ENCODE assay signal across 22 cellular contexts in genomic region chr2:32402087-32402486, GRCh38. TPM values are rescaled to one million over a fixed set of nuclear protein-coding genes. Genes with fewer than 3 reads are reported as not detected.
DNase-seq lines count a peak whose midpoint lies in the region; ATAC-seq and TF ChIP-seq lines count a peak whose summit lies in the region.
"Had no signal": no experiment of that assay in that cellular context is flagged by ENCODE, and none has a peak within 500 bp of the region (broad histone marks: within the 10 kb centered on the region; RNA-seq: fewer than 3 reads in every experiment).

No MANE protein-coding gene starts in this region.

- peaks cover 0 to 2% of the 10 kb centered on the region in 2 donors for H3K36me3 ChIP-seq in aorta (ENCODE audit: control insufficient read depth in 1 of 2, insufficient read depth in 2 of 2, low read length in 1 of 2)

- no peak overlapping the region for H3K4me3 ChIP-seq in aorta (ENCODE audit: low read length in 2 of 2)
- H3K4me3 ChIP-seq: BLaER1 treated with 17β-estradiol and CSF1 and Interleukin-3, amounts not matched to agents 10 nM and 100 nM; gastroesophageal sphincter; HAP-1; SK-N-MC; upper lobe of left lung had no signal

- peaks cover 0 to 14% of the 10 kb centered on the region in 2 donors for H3K36me3 Mint-ChIP-seq in activated T-cell treated with anti-CD3 and anti-CD28 coated beads, Interleukin-2, amount 50 U/mL, for 72 hours (ENCODE audit: insufficient read depth in 2 of 2)
- peaks cover 14% of the 10 kb centered on the region for H3K36me3 Mint-ChIP-seq in HFFc6 (ENCODE audit: low read depth)
- H3K36me3 Mint-ChIP-seq in brain, result peaks cover 50% of the 10 kb centered on the region
- peaks cover 14 to 25% of the 10 kb centered on the region in 2 donors for H3K36me3 Mint-ChIP-seq in stimulated activated naive B cell treated with anti-CD40 and anti-IgM and Interleukin-4, amounts not matched to agents 10 μg/mL and 1 μg/mL and 100 μg/mL, for 72 hours

- no peak overlapping the region for H3K27ac ChIP-seq in aorta (ENCODE audit: low read depth in 1 of 2, low read length in 2 of 2)
- H3K27ac ChIP-seq: BLaER1 treated with 17β-estradiol and CSF1 and Interleukin-3, amounts not matched to agents 10 nM and 100 nM; gastroesophageal sphincter; HL-60; SK-N-MC; upper lobe of left lung had no signal

- H3K27me3 ChIP-seq in aorta (ENCODE audit: control insufficient read depth in 1 of 2, insufficient read depth in 2 of 2, low read length in 1 of 2), result no peaks in the 10 kb centered on the region
- H3K27me3 ChIP-seq: BLaER1 treated with 17β-estradiol and CSF1 and Interleukin-3, amounts not matched to agents 10 nM and 100 nM; gastroesophageal sphincter; upper lobe of left lung had no signal

- no peaks in the 10 kb centered on the region for H3K9me3 ChIP-seq in aorta (ENCODE audit: control insufficient read depth, low read length)
- H3K9me3 ChIP-seq: BLaER1 treated with 17β-estradiol and CSF1 and Interleukin-3, amounts not matched to agents 10 nM and 100 nM; gastroesophageal sphincter; HAP-1; upper lobe of left lung had no signal

- no peak for ATAC-seq in activated T-cell treated with anti-CD3 and anti-CD28 coated beads, Interleukin-2, amount 50 U/mL, for 72 hours (replicated peaks in 1 of 2)
- ATAC-seq in stimulated activated naive B cell treated with anti-CD40 and anti-IgM and Interleukin-4, amounts not matched to agents 10 μg/mL and 1 μg/mL and 100 μg/mL, for 72 hours (replicated peaks), result peak; percentile 68 to 72
- ATAC-seq in HG03565 (IDR thresholded peaks at IDR 0.05; ENCODE audit: unreplicated experiment), result no peak
- ATAC-seq in aorta (ENCODE audit: low FRiP score), result no peak
- ATAC-seq: gastroesophageal sphincter, left ventricle myocardium superior had no signal

- peaks cover 19% of the 10 kb centered on the region for H3K4me1 Mint-ChIP-seq in activated T-cell treated with anti-CD3 and anti-CD28 coated beads, Interleukin-2, amount 50 U/mL, for 72 hours (ENCODE audit: low read depth)
- H3K4me1 Mint-ChIP-seq in HFFc6 (ENCODE audit: low read depth) (no peaks in the 10 kb centered on the region), brain (no peaks in the 10 kb centered on the region)
- peaks cover 5 to 20% of the 10 kb centered on the region in 2 donors for H3K4me1 Mint-ChIP-seq in stimulated activated naive B cell treated with anti-CD40 and anti-IgM and Interleukin-4, amounts not matched to agents 10 μg/mL and 1 μg/mL and 100 μg/mL, for 72 hours

- DNase-seq in activated T-cell treated with anti-CD3 and anti-CD28 coated beads, Interleukin-2, amount 50 U/mL, for 72 hours, result no peak
- DNase-seq in activated T-cell treated with anti-CD3 and anti-CD28 coated beads for 4 hours (no peak), HFFc6 (no peak), RPMI8226 (no peak), aorta (no peak)
- no peak for DNase-seq in stimulated activated naive B cell treated with anti-CD40 and anti-IgM and Interleukin-4, amounts not matched to agents 10 μg/mL and 1 μg/mL and 100 μg/mL, for 72 hours
- DNase-seq: activated CD4-positive, alpha-beta T cell treated with anti-CD3 and anti-CD28 coated beads for 4 hours; activated CD8-positive, alpha-beta memory T cell treated with anti-CD3 and anti-CD28 coated beads, Interleukin-2, amount 50 U/mL, for 4 hours; activated naive CD4-positive, alpha-beta T cell; left ventricle myocardium superior; NCI-H1105; NCI-H2081; NCI-H446; stimulated activated CD4-positive, alpha-beta T cell treated with anti-CD3 and anti-CD28 coated beads, Interleukin-15, amount 100 ng/mL, for 24 hours; upper lobe of left lung had no signal

- no peaks in the 10 kb centered on the region for H3K4me1 ChIP-seq in aorta (ENCODE audit: control insufficient read depth in 1 of 2, insufficient read depth in 2 of 2, low read length in 2 of 2)
- H3K4me1 ChIP-seq: gastroesophageal sphincter, HAP-1, upper lobe of left lung had no signal

- H3K4me3 Mint-ChIP-seq in activated T-cell treated with anti-CD3 and anti-CD28 coated beads, Interleukin-2, amount 50 U/mL, for 72 hours, result peak overlapping the region in 1 of 2 donors; percentile 9
- no peak overlapping the region for H3K4me3 Mint-ChIP-seq in HFFc6
- no peak overlapping the region for H3K4me3 Mint-ChIP-seq in brain
- peak overlapping the region; percentile 51 to 54 for H3K4me3 Mint-ChIP-seq in stimulated activated naive B cell treated with anti-CD40 and anti-IgM and Interleukin-4, amounts not matched to agents 10 μg/mL and 1 μg/mL and 100 μg/mL, for 72 hours

- peak overlapping the region; percentile 91 for H3K27ac Mint-ChIP-seq in activated T-cell treated with anti-CD3 and anti-CD28 coated beads, Interleukin-2, amount 50 U/mL, for 72 hours
- H3K27ac Mint-ChIP-seq in HFFc6 (peak overlapping the region; percentile 2; the same call in 1 of the 2 replicates), brain (peak overlapping the region in 3 of 5 experiments; percentile 17 to 73 (median 39))
- peak overlapping the region; percentile 81 for H3K27ac Mint-ChIP-seq in stimulated activated naive B cell treated with anti-CD40 and anti-IgM and Interleukin-4, amounts not matched to agents 10 μg/mL and 1 μg/mL and 100 μg/mL, for 72 hours

- intact Hi-C loops in aorta (cut with DNase I), result no loop called here

- TF ChIP-seq CTCF in HFFc6 (IDR thresholded peaks at IDR 0.05) (no peak), brain (conservative IDR thresholded peaks at IDR 0.05) (no peak)

- H3K27me3 Mint-ChIP-seq in activated T-cell treated with anti-CD3 and anti-CD28 coated beads, Interleukin-2, amount 50 U/mL, for 72 hours (ENCODE audit: low read depth), result no peaks in the 10 kb centered on the region
- H3K27me3 Mint-ChIP-seq in HFFc6 (ENCODE audit: insufficient read depth), result no peaks in the 10 kb centered on the region
- H3K27me3 Mint-ChIP-seq in brain, result no peaks in the 10 kb centered on the region
- H3K27me3 Mint-ChIP-seq in stimulated activated naive B cell treated with anti-CD40 and anti-IgM and Interleukin-4, amounts not matched to agents 10 μg/mL and 1 μg/mL and 100 μg/mL, for 72 hours, result no peaks in the 10 kb centered on the region

- no peaks in the 10 kb centered on the region for H3K9me3 Mint-ChIP-seq in activated T-cell treated with anti-CD3 and anti-CD28 coated beads, Interleukin-2, amount 50 U/mL, for 72 hours
- H3K9me3 Mint-ChIP-seq in HFFc6, result no peaks in the 10 kb centered on the region
- H3K9me3 Mint-ChIP-seq in brain, result no peaks in the 10 kb centered on the region
- H3K9me3 Mint-ChIP-seq in stimulated activated naive B cell treated with anti-CD40 and anti-IgM and Interleukin-4, amounts not matched to agents 10 μg/mL and 1 μg/mL and 100 μg/mL, for 72 hours, result no peaks in the 10 kb centered on the region

RNA-seq across cellular contexts. Expression of gene BIRC6, which starts 45.3 kb away (rescaled TPM):
- 10 to 100 TPM; 89.0 to 91.8 TPM for total RNA-seq in activated T-cell treated with anti-CD3 and anti-CD28 coated beads, Interleukin-2, amount 50 U/mL, for 72 hours
- total RNA-seq in HFFc6 (2021; fragmentation: NEBNext Ultra II Directional; extraction: Animal tissue kit (Norgen Biotek cat#: 25700)), result 10 to 100 TPM; 54.1 to 72.2 (median 57.7) TPM
- polyA plus RNA-seq in brain (ENCODE audit: insufficient read depth, low read depth, low replicate concordance) (8.7 TPM), aorta (10 to 100 TPM in 1 of 2 donors, 1 to 10 TPM in 1; 3.6 to 21.8 TPM)
- total RNA-seq in aorta, result 100 to 1,000 TPM; 102 to 137 TPM

Comparison
In these comparisons a context has a peak if more than half of its experiments do, and no peak if none do; other contexts are left out.
1. ATAC-seq: peak in stimulated activated naive B cell treated with anti-CD40 and anti-IgM and Interleukin-4, amounts not matched to agents 10 μg/mL and 1 μg/mL and 100 μg/mL, for 72 hours (2 of 2); none in activated T-cell treated with anti-CD3 and anti-CD28 coated beads, Interleukin-2, amount 50 U/mL, for 72 hours (0 of 2), HG03565 (single experiment) and aorta (single experiment).
2. H3K27ac Mint-ChIP-seq: peak in every context shown above with its lines; median percentile 91 in activated T-cell treated with anti-CD3 and anti-CD28 coated beads, Interleukin-2, amount 50 U/mL, for 72 hours; 81 in stimulated activated naive B cell treated with anti-CD40 and anti-IgM and Interleukin-4, amounts not matched to agents 10 μg/mL and 1 μg/mL and 100 μg/mL, for 72 hours; 39 in brain; 2 in HFFc6.
3. H3K4me3 Mint-ChIP-seq: peak in stimulated activated naive B cell treated with anti-CD40 and anti-IgM and Interleukin-4, amounts not matched to agents 10 μg/mL and 1 μg/mL and 100 μg/mL, for 72 hours (2 of 2); none in HFFc6 (single experiment) and brain (0 of 5).